ENCODE assay signal across 9 cellular contexts in the genomic region with DNA sequence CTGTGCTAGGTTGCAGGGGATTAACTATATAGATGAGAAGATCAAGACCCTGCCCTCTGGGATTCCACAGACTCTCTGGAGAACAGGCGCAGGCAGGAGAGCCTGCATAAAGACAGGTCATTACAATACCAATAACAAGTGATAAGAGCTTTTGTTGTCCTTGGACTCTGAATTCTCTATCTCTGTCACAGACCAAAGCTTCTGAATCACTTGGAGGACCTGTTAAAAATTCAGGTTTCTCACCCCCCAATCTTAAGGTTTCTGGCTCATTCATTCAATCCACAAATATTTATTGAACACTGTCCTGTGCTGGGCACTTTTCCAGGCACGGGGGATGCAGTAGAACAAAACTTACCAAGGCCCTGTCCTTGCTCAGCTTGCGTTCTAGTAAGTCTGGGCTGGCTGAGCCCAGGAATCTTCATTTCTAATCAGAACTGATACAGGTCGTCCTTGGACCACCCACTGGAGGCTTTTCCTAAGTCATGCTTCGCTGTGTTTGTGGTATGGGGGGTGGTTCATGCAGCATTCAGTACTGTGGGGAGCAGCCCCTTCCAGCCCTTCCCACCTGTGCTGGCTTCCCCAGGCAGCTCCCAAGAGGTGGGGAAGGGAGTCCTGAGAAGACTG. TPM values are rescaled to one million over a fixed set of nuclear protein-coding genes. Genes with fewer than 3 reads are reported as not detected.
DNase-seq lines count a peak whose midpoint lies in the region; ATAC-seq, FAIRE-seq and TF ChIP-seq lines count a peak whose summit lies in the region.
"Had no signal": no experiment of that assay in that cellular context is flagged by ENCODE, and none has a peak within 500 bp of the region (broad histone marks: within the 10 kb centered on the region; RNA-seq: fewer than 3 reads in every experiment).

No MANE protein-coding gene starts in this region.

- H3K36me3 Mint-ChIP-seq in Calu3 (ENCODE audit: insufficient read depth, unreplicated experiment) = peaks cover 57% of the 10 kb centered on the region
- H3K36me3 Mint-ChIP-seq in nephron progenitor cell (ENCODE audit: low read depth) = peaks cover 21% of the 10 kb centered on the region

- no peaks in the 10 kb centered on the region; a peak in 2 of 4 replicates for H3K36me3 ChIP-seq in GM12878 (ENCODE audit: control insufficient read depth in 2 of 2, insufficient read depth in 2 of 2, low read length in 1 of 2)

- peak overlapping the region; percentile 76 for H3K4me3 Mint-ChIP-seq in Calu3 (ENCODE audit: low read depth, unreplicated experiment)
- H3K4me3 Mint-ChIP-seq in nephron progenitor cell = peak overlapping the region; percentile 96

- FAIRE-seq in GM12878 (lab: Jason Lieb, UNC) = no peak

- peak overlapping the region; percentile 96 for H3K4me2 ChIP-seq in GM12878 (ENCODE audit: control insufficient read depth, insufficient read depth)

- H3K79me2 ChIP-seq in GM12878 (ENCODE audit: control insufficient read depth, insufficient read depth, low read length) = no peaks in the 10 kb centered on the region

- no peaks in the 10 kb centered on the region for H3K9me3 Mint-ChIP-seq in Calu3 (ENCODE audit: low read depth, unreplicated experiment)
- no peaks in the 10 kb centered on the region for H3K9me3 Mint-ChIP-seq in nephron progenitor cell

- in situ Hi-C loops in GM12878 (cut with MboI) = loop anchor here (5.0 kb wide), 1 partner anchor 503 kb away; no protein-coding TSS in a partner anchor

- WGBS in GM12878 (ENCODE audit: insufficient coverage, insufficient replicate concordance, low lambda C conversion rate, missing lambda C conversion rate) = 57% methylated on average over 5 of the region's 5 CpGs

- no peak overlapping the region for H2AFZ ChIP-seq in GM12878 (ENCODE audit: control insufficient read depth, low read depth, low read length)

- POLR2A ChIA-PET in GM12878 (lab: Charles Lee) = interaction anchor here (1.0 to 1.5 kb wide), 6 partner anchors 10 to 126 kb away, joined by 3 to 12 read pairs (median 4); no protein-coding TSS in a partner anchor

- DNase-seq in Calu3 (no peak), GM12878 (ENCODE audit: low read depth, low spot score) (no peak), nephron progenitor cell (no peak), NCI-H2029 (lab: John Stamatoyannopoulos, UW) (no peak), hippocampal formation (lab: John Stamatoyannopoulos, UW) (no peak)
- no peak for DNase-seq in Jurkat, Clone E6-1 (ENCODE audit: low read depth, low spot score)
- DNase-seq: GDM1 had no signal

- TF ChIP-seq CTCF in Calu3 (IDR thresholded peaks at IDR 0.05; ENCODE audit: unreplicated experiment) (no peak), GM12878 (IDR thresholded peaks at IDR 0.05 in 2 of 3, conservative IDR thresholded peaks at IDR 0.05 in 1 of 3; ENCODE audit: control insufficient read depth in 2 of 3, extremely low read depth in 1 of 3, insufficient read depth in 1 of 3, low read depth in 3 of 3, low read length in 3 of 3) (no peak), nephron progenitor cell (IDR thresholded peaks at IDR 0.05) (no peak)

- H3K27ac Mint-ChIP-seq in Calu3 (ENCODE audit: unreplicated experiment) = peak overlapping the region; percentile 71
- H3K27ac Mint-ChIP-seq in nephron progenitor cell = no peak overlapping the region

- no peaks in the 10 kb centered on the region for H4K20me1 ChIP-seq in GM12878 (ENCODE audit: control insufficient read depth, insufficient read depth)

- no peak for ATAC-seq in GM12878
- ATAC-seq in GM19455 (IDR thresholded peaks at IDR 0.05; ENCODE audit: unreplicated experiment) = no peak

- no peak for TF ChIP-seq RAD21 in GM12878 (IDR thresholded peaks at IDR 0.05; ENCODE audit: insufficient read depth, low read depth, low read length)

- TF ChIP-seq EP300 in GM12878 (IDR thresholded peaks at IDR 0.05; ENCODE audit: borderline replicate concordance in 1 of 2, control insufficient read depth in 1 of 2, low read depth in 2 of 2, low read length in 2 of 2) = no peak

- no peaks in the 10 kb centered on the region for H3K27me3 ChIP-seq in GM12878 (replicated peaks in 1 of 2; ENCODE audit: control insufficient read depth in 2 of 2, insufficient read depth in 2 of 2, low read length in 1 of 2)

- peak overlapping the region; percentile 79; the same call in 1 of the 2 replicates for H3K4me3 ChIP-seq in Jurkat, Clone E6-1 (ENCODE audit: low read length)
- H3K4me3 ChIP-seq in GM12878 = peak overlapping the region; percentile 95; the same call in 1 of the 2 replicates

- RAD21 ChIA-PET in GM12878 (lab: Charles Lee; ENCODE audit: unreplicated experiment) = interaction anchor here (0.6 to 4.7 kb wide), 5 partner anchors 11 to 505 kb away, joined by 3 to 63 read pairs (median 6); no protein-coding TSS in a partner anchor

- no peak for TF ChIP-seq POLR2A in GM12878 (IDR thresholded peaks at IDR 0.05; ENCODE audit: low read depth, low read length)

- peaks cover 16% of the 10 kb centered on the region for H3K4me1 ChIP-seq in GM12878 (ENCODE audit: control insufficient read depth, insufficient read depth, low read length)

- BruUV-seq in Calu3 (replicated peaks; lab: Mats Ljungman, UMichigan) = TSS peak; percentile 77
- BruUV-seq in GM12878 (replicated peaks; lab: Mats Ljungman, UMichigan) = TSS peak; percentile 81

- H3K9me3 ChIP-seq in GM12878 (replicated peaks; ENCODE audit: control insufficient read depth, insufficient read depth, low read length) = no peaks in the 10 kb centered on the region

- SMC1A ChIA-PET in GM12878 (lab: Charles Lee; ENCODE audit: uncharacterized antibody, unreplicated experiment) = interaction anchor here (1.1 to 1.8 kb wide), 6 partner anchors 8 to 91 kb away, joined by 3 to 14 read pairs (median 4); a partner anchor contains a TSS

- 0 out of 2 replicates have a peak overlapping the region, but pooled peaks have one; percentile 84 for H3K9ac ChIP-seq in GM12878 (ENCODE audit: control insufficient read depth, insufficient read depth, low read length)

- no peak overlapping the region for H3K27ac ChIP-seq in GM12878 (ENCODE audit: control insufficient read depth, insufficient read depth)

- H3K27me3 Mint-ChIP-seq in Calu3 (ENCODE audit: unreplicated experiment) (no peaks in the 10 kb centered on the region), nephron progenitor cell (ENCODE audit: low read depth, poor library complexity) (peaks cover 19% of the 10 kb centered on the region)

- intact Hi-C loops in Calu3 (cut with micrococcal nuclease; ENCODE audit: unreplicated experiment) = loop anchor here (5.0 to 10.0 kb wide), 3 partner anchors 93 to 390 kb away; a partner anchor contains a TSS
- intact Hi-C loops in GM12878 (cut with micrococcal nuclease; ENCODE audit: unreplicated experiment) = loop anchor here (5.0 kb wide), 3 partner anchors 93 to 398 kb away; a partner anchor contains a TSS

- H3K4me1 Mint-ChIP-seq in Calu3 (ENCODE audit: low read depth, unreplicated experiment) (peaks cover 31% of the 10 kb centered on the region), nephron progenitor cell (peaks cover 67% of the 10 kb centered on the region)

- CTCF ChIA-PET in Calu3 (lab: Charles Lee) (interaction anchor here (0.9 to 3.0 kb wide), 3 partner anchors 11 to 108 kb away, joined by 3 to 28 read pairs (median 5); a partner anchor contains a TSS), GM12878 (lab: Yijun Ruan, JAX) (interaction anchor here (0.6 to 15.5 kb wide), 8 partner anchors 14 to 395 kb away, joined by 3 to 195 read pairs (median 6); a partner anchor contains a TSS)

RNA-seq across cellular contexts. Expression of a gene that starts 1.4 kb away (rescaled TPM):
- 12.6 and 13.9 TPM in 2 replicates for total RNA-seq in Calu3 (2022)
- 21.1 TPM for polyA plus RNA-seq in Jurkat, Clone E6-1 (2012; ENCODE audit: insufficient read depth, insufficient read length)
- total RNA-seq in GM12878 (2013; cell fraction: nucleolus; rRNA removed) = 5.7 and 6.7 TPM in 2 replicates
- 8.7 and 14.1 TPM in 2 replicates for total RNA-seq in GM12878 (2014; rRNA removed)
- 3.4 and 4.3 TPM in 2 replicates for total RNA-seq in GM12878 (2014; rRNA removed; fragmentation: Illumina TruSeq; extraction: Trizol)
- total RNA-seq in GM12878 (2021) = 5.3 and 6.3 TPM in 2 replicates
- polyA plus RNA-seq in GM12878 (2011; ENCODE audit: low read depth) = 1.9 TPM
- 3.6 and 8.4 TPM in 2 replicates for polyA plus RNA-seq in GM12878 (2011; rRNA removed)
- polyA plus RNA-seq in GM12878 (2011; cell fraction: cytosol; rRNA removed) = 11.2 and 12.9 TPM in 2 replicates
- polyA plus RNA-seq in GM12878 (2011; cell fraction: nucleus; rRNA removed) = 6.6 and 8.8 TPM in 2 replicates
- polyA plus RNA-seq in GM12878 (2012) = 4.7 and 5.6 TPM in 2 replicates
- 2.4 and 4.9 TPM in 2 replicates for polyA plus RNA-seq in GM12878 (2014; fragmentation: Illumina TruSeq; extraction: Trizol)
- polyA plus RNA-seq in GM12878 (2014; fragmentation: Nextera tagmentation; extraction: Ambion mirVana) = 1 to 10 TPM in 1 of 2 experiments, under 1 TPM in 1; 0.52 to 1.3 TPM
- polyA plus RNA-seq in GM12878 (2014; rRNA removed) = 9.7 and 10.7 TPM in 2 replicates
- 1 to 10 TPM; 3.4 to 4.7 TPM for polyA plus RNA-seq in GM12878 (2016; fragmentation: Nextera tagmentation; extraction: Ambion mirVana)
- polyA minus RNA-seq in GM12878 (2011; rRNA and poly(A)+ RNA removed) = 4.8 and 12.7 TPM in 2 replicates
- 4.7 and 5.6 TPM in 2 replicates for polyA minus RNA-seq in GM12878 (2011; cell fraction: cytosol; rRNA and poly(A)+ RNA removed)
- 3.1 and 4.1 TPM in 2 replicates for polyA minus RNA-seq in GM12878 (2011; cell fraction: nucleus; rRNA and poly(A)+ RNA removed)

RNA-seq across cellular contexts. Expression of a gene that starts 13.7 kb away (rescaled TPM):
- 1.7 and 3.4 TPM in 2 replicates for total RNA-seq in Calu3 (2022)
- polyA plus RNA-seq in Jurkat, Clone E6-1 (2012; ENCODE audit: insufficient read depth, insufficient read length) = 10.9 TPM
- 1.8 and 2.1 TPM in 2 replicates for total RNA-seq in GM12878 (2013; cell fraction: nucleolus; rRNA removed)
- 1.1 and 1.3 TPM in 2 replicates for total RNA-seq in GM12878 (2014; rRNA removed)
- total RNA-seq in GM12878 (2014; rRNA removed; fragmentation: Illumina TruSeq; extraction: Trizol) = 0.64 and 0.67 TPM in 2 replicates
- 1.2 and 1.5 TPM in 2 replicates for total RNA-seq in GM12878 (2021)
- 2.6 TPM for polyA plus RNA-seq in GM12878 (2011; ENCODE audit: low read depth)
- polyA plus RNA-seq in GM12878 (2011; rRNA removed) = 2.3 and 5.4 TPM in 2 replicates
- polyA plus RNA-seq in GM12878 (2011; cell fraction: cytosol; rRNA removed) = 6.2 and 7.7 TPM in 2 replicates
- 5.1 and 10.8 TPM in 2 replicates for polyA plus RNA-seq in GM12878 (2011; cell fraction: nucleus; rRNA removed)
- 3.4 and 4.9 TPM in 2 replicates for polyA plus RNA-seq in GM12878 (2012)
- polyA plus RNA-seq in GM12878 (2014; fragmentation: Illumina TruSeq; extraction: Trizol) = 0.55 and 1.00 TPM in 2 replicates
- under 1 TPM; 0.08 to 0.26 TPM for polyA plus RNA-seq in GM12878 (2014; fragmentation: Nextera tagmentation; extraction: Ambion mirVana)
- polyA plus RNA-seq in GM12878 (2014; rRNA removed) = 1.2 and 1.7 TPM in 2 replicates
- 1 to 10 TPM in 1 of 2 experiments, under 1 TPM in 1; 0.81 to 1.1 TPM for polyA plus RNA-seq in GM12878 (2016; fragmentation: Nextera tagmentation; extraction: Ambion mirVana)
- polyA minus RNA-seq in GM12878 (2011; rRNA and poly(A)+ RNA removed) = 1.8 and 3.9 TPM in 2 replicates
- polyA minus RNA-seq in GM12878 (2011; cell fraction: cytosol; rRNA and poly(A)+ RNA removed) = 2.9 and 3.6 TPM in 2 replicates
- polyA minus RNA-seq in GM12878 (2011; cell fraction: nucleus; rRNA and poly(A)+ RNA removed) = 2.4 and 3.4 TPM in 2 replicates

RNA-seq across cellular contexts. Expression of a gene that starts 13.8 kb away (rescaled TPM):
- total RNA-seq in Calu3 (2022) (99.1 and 103 TPM in 2 replicates), GM12878 (2014; rRNA removed) (21.7 and 28.9 TPM in 2 replicates), GM12878 (2014; rRNA removed; fragmentation: Illumina TruSeq; extraction: Trizol) (10.5 and 13.0 TPM in 2 replicates), GM12878 (2021) (30.0 and 38.8 TPM in 2 replicates)
- 41.8 TPM for polyA plus RNA-seq in Jurkat, Clone E6-1 (2012; ENCODE audit: insufficient read depth, insufficient read length)
- 15.4 TPM in 2 replicates for total RNA-seq in GM12878 (2013; cell fraction: nucleolus; rRNA removed)
- 2.3 TPM for polyA plus RNA-seq in GM12878 (2011; ENCODE audit: low read depth)
- polyA plus RNA-seq in GM12878 (2011; rRNA removed) (3.1 and 6.4 TPM in 2 replicates), GM12878 (2014; fragmentation: Illumina TruSeq; extraction: Trizol) (5.7 and 11.3 TPM in 2 replicates), GM12878 (2014; fragmentation: Nextera tagmentation; extraction: Ambion mirVana) (under 1 TPM; 0.29 to 0.79 TPM), GM12878 (2014; rRNA removed) (27.8 and 29.6 TPM in 2 replicates), GM12878 (2016; fragmentation: Nextera tagmentation; extraction: Ambion mirVana) (10 to 100 TPM; 16.4 to 18.7 TPM)
- 7.8 and 11.9 TPM in 2 replicates for polyA plus RNA-seq in GM12878 (2011; cell fraction: cytosol; rRNA removed)
- 45.5 TPM in 2 replicates for polyA plus RNA-seq in GM12878 (2011; cell fraction: nucleus; rRNA removed)
- 6.3 and 9.5 TPM in 2 replicates for polyA plus RNA-seq in GM12878 (2012)
- 8.7 and 12.4 TPM in 2 replicates for polyA minus RNA-seq in GM12878 (2011; rRNA and poly(A)+ RNA removed)
- polyA minus RNA-seq in GM12878 (2011; cell fraction: cytosol; rRNA and poly(A)+ RNA removed) = 12.2 and 13.4 TPM in 2 replicates
- 9.4 and 17.5 TPM in 2 replicates for polyA minus RNA-seq in GM12878 (2011; cell fraction: nucleus; rRNA and poly(A)+ RNA removed)

RNA-seq across cellular contexts. Expression of a gene that starts 31.3 kb away (rescaled TPM):
- total RNA-seq in Calu3 (2022) = 0.17 TPM in 1 of 2 replicates, not detected in the other
- polyA plus RNA-seq in Jurkat, Clone E6-1 (2012; ENCODE audit: insufficient read depth, insufficient read length) = not detected
- total RNA-seq in GM12878 (2013; cell fraction: nucleolus; rRNA removed) = not detected in 2 replicates
- total RNA-seq in GM12878 (2014; rRNA removed) = not detected in 2 replicates
- total RNA-seq in GM12878 (2014; rRNA removed; fragmentation: Illumina TruSeq; extraction: Trizol) = not detected in 2 replicates
- not detected in 2 replicates for total RNA-seq in GM12878 (2021)
- polyA plus RNA-seq in GM12878 (2011; ENCODE audit: low read depth) = not detected
- not detected in 2 replicates for polyA plus RNA-seq in GM12878 (2011; rRNA removed)
- polyA plus RNA-seq in GM12878 (2011; cell fraction: cytosol; rRNA removed) = not detected in 2 replicates
- polyA plus RNA-seq in GM12878 (2011; cell fraction: nucleus; rRNA removed) = 0.24 TPM in 1 of 2 replicates, not detected in the other
- not detected in 2 replicates for polyA plus RNA-seq in GM12878 (2012)
- polyA plus RNA-seq in GM12878 (2014; fragmentation: Illumina TruSeq; extraction: Trizol) = not detected in 2 replicates
- polyA plus RNA-seq in GM12878 (2014; fragmentation: Nextera tagmentation; extraction: Ambion mirVana) = not detected
- polyA plus RNA-seq in GM12878 (2014; rRNA removed) = not detected in 2 replicates
- polyA plus RNA-seq in GM12878 (2016; fragmentation: Nextera tagmentation; extraction: Ambion mirVana) = not detected
- not detected in 2 replicates for polyA minus RNA-seq in GM12878 (2011; rRNA and poly(A)+ RNA removed)
- not detected in 2 replicates for polyA minus RNA-seq in GM12878 (2011; cell fraction: cytosol; rRNA and poly(A)+ RNA removed)
- not detected in 2 replicates for polyA minus RNA-seq in GM12878 (2011; cell fraction: nucleus; rRNA and poly(A)+ RNA removed)
- total RNA-seq: NCI-H460 had no signal

RNA-seq across cellular contexts. Expression of a gene that starts 31.3 kb away (rescaled TPM):
- 1.4 and 1.5 TPM in 2 replicates for total RNA-seq in Calu3 (2022)
- polyA plus RNA-seq in Jurkat, Clone E6-1 (2012; ENCODE audit: insufficient read depth, insufficient read length) = not detected
- 0.37 and 0.38 TPM in 2 replicates for total RNA-seq in GM12878 (2013; cell fraction: nucleolus; rRNA removed)
- not detected in 2 replicates for total RNA-seq in GM12878 (2014; rRNA removed)
- total RNA-seq in GM12878 (2014; rRNA removed; fragmentation: Illumina TruSeq; extraction: Trizol) = not detected in 2 replicates
- total RNA-seq in GM12878 (2021) = 0.36 TPM in 1 of 2 replicates, not detected in the other
- polyA plus RNA-seq in GM12878 (2011; ENCODE audit: low read depth) = not detected
- 0.10 and 0.41 TPM in 2 replicates for polyA plus RNA-seq in GM12878 (2011; rRNA removed)
- 0.12 TPM in 2 replicates for polyA plus RNA-seq in GM12878 (2011; cell fraction: cytosol; rRNA removed)
- 3.2 and 4.1 TPM in 2 replicates for polyA plus RNA-seq in GM12878 (2011; cell fraction: nucleus; rRNA removed)
- polyA plus RNA-seq in GM12878 (2012) = 0.12 and 0.18 TPM in 2 replicates
- polyA plus RNA-seq in GM12878 (2014; fragmentation: Illumina TruSeq; extraction: Trizol) = not detected in 2 replicates
- not detected for polyA plus RNA-seq in GM12878 (2014; fragmentation: Nextera tagmentation; extraction: Ambion mirVana)
- 0.11 and 0.33 TPM in 2 replicates for polyA plus RNA-seq in GM12878 (2014; rRNA removed)
- not detected for polyA plus RNA-seq in GM12878 (2016; fragmentation: Nextera tagmentation; extraction: Ambion mirVana)
- not detected in 2 replicates for polyA minus RNA-seq in GM12878 (2011; rRNA and poly(A)+ RNA removed)
- polyA minus RNA-seq in GM12878 (2011; cell fraction: cytosol; rRNA and poly(A)+ RNA removed) = not detected in 2 replicates
- polyA minus RNA-seq in GM12878 (2011; cell fraction: nucleus; rRNA and poly(A)+ RNA removed) = 0.24 and 0.67 TPM in 2 replicates
